Comparison of ENCODE assay signal across 8 cellular contexts in the genomic region with DNA sequence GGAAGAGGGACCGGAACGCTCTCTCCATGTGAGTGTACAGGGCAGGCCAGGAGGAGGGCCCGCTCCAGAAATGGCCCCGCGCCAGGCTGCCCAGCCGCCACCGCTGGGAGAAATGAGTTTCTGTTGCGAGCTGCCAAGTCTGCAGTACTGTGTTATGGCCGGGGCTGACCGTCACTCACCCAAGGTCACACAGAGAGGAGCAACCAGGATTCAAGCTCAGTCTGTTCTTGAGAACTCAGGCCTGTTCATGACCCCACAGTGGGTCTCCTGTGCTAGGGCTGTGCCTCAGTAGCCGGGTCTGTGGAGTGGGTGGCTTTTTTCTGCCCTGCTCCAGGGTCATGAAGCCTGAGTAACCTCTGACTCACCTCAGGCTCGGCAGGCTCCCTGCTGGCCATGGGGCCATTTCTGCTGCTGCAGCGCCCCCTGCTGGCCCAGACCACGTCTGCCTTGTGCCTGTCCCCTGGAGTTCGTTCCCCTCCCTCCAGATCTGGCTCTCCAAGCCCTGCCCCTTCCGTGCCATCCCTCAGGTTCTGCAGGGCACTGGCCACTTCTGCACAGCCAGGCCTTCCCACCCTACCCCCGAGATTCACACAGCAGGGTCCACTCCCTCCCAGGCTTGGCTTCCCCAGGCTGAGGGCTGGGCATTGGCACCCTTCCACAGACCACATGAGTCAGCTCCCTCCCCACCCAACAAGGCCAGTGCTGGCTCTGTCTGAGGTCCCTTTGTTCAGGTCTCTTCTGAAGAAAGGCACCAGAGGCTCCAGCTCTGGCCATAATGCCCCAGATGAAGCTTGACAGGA. TPM values are rescaled to one million over a fixed set of nuclear protein-coding genes. Genes with fewer than 3 reads are reported as not detected.
A peak's percentile ranks its signal among the peaks of the same experiment; 100 is the strongest.
DNase-seq lines count a peak whose midpoint lies in the region; ATAC-seq, FAIRE-seq and TF ChIP-seq lines count a peak whose summit lies in the region.

No MANE protein-coding gene starts in this region.

- H3K9me3 ChIP-seq in lower lobe of right lung = no peaks in the 10 kb centered on the region

- H3K4me3 ChIP-seq in lower lobe of right lung = peak overlapping the region; percentile 0

- peak; percentile 80 for FAIRE-seq in H54 (lab: Jason Lieb, UNC)

- H3K27me3 Mint-ChIP-seq in CD14-positive monocyte (ENCODE audit: low read depth in 3 of 3) = peaks cover 18 to 31% (median 30%) of the 10 kb centered on the region in 3 donors

- peaks cover 0 to 5% of the 10 kb centered on the region in 2 donors for H3K36me3 Mint-ChIP-seq in CD14-positive monocyte

- H3K27me3 ChIP-seq in lower lobe of right lung (ENCODE audit: low read depth) = peaks cover 6% of the 10 kb centered on the region

- ATAC-seq in lower lobe of right lung (peak; percentile 96 to 97), GM18907 (IDR thresholded peaks at IDR 0.05; ENCODE audit: unreplicated experiment) (no peak)

- DNase-seq in CD14-positive monocyte (ENCODE audit: low spot score) = peak; percentile 92
- DNase-seq in H54 (ENCODE audit: insufficient read length, low spot score) = peak; percentile 98
- peak; percentile 51 to 89 for DNase-seq in NCI-H526 (lab: John Stamatoyannopoulos, UW)
- DNase-seq in activated CD4-positive, alpha-beta T cell treated with anti-CD3 and anti-CD28 coated beads, Interleukin-2, amount 50 U/mL, for 4 hours = peak; percentile 57
- DNase-seq in ecto neural progenitor cell (ENCODE audit: low spot score) = peak; percentile 94
- peak; percentile 93 for DNase-seq in lower lobe of right lung
- DNase-seq in stimulated activated CD4-positive, alpha-beta T cell treated with anti-CD3 and anti-CD28 coated beads, TNF-alpha, amount 100 ng/mL, for 24 hours (ENCODE audit: low read depth in 3 of 3) = peak; percentile 27 to 82 (median 45)

- peak overlapping the region in 1 of 2 donors; percentile 47 for H3K4me3 Mint-ChIP-seq in CD14-positive monocyte

- peak; percentile 97 for TF ChIP-seq CTCF in CD14-positive monocyte (IDR thresholded peaks at IDR 0.05)
- peak; percentile 96 for TF ChIP-seq CTCF in lower lobe of right lung (IDR thresholded peaks at IDR 0.05)

- H3K9me3 Mint-ChIP-seq in CD14-positive monocyte = peaks cover 0 to 2% (median 0%) of the 10 kb centered on the region in 7 donors

- H3K4me1 ChIP-seq in lower lobe of right lung = peaks cover 20% of the 10 kb centered on the region

- TF ChIP-seq POLR2A in H54 (IDR thresholded peaks at IDR 0.05; ENCODE audit: low read depth, low read length) = no peak

- H3K27ac Mint-ChIP-seq in CD14-positive monocyte = peak overlapping the region in 4 of 7 donors; percentile 25 to 62 (median 46)

- H3K27ac ChIP-seq in lower lobe of right lung = peak overlapping the region; percentile 7

- intact Hi-C loops in CD14-positive monocyte (cut with micrococcal nuclease) (loop anchor here (1.0 to 2.0 kb wide), 2 partner anchors 164 to 166 kb away; no protein-coding TSS in a partner anchor), lower lobe of right lung (cut with DNase I) (no loop called here)

- H3K4me1 Mint-ChIP-seq in CD14-positive monocyte = peaks cover 45% of the 10 kb centered on the region

- H3K36me3 ChIP-seq in lower lobe of right lung = no peaks in the 10 kb centered on the region

RNA-seq across cellular contexts. Expression of a gene that starts 51.8 kb away (rescaled TPM):
- not detected for polyA plus RNA-seq in CD14-positive monocyte
- total RNA-seq in lower lobe of right lung = 2.1 TPM

Comparison
In these comparisons a context has a peak if more than half of its experiments do, and no peak if none do; other contexts are left out.
1. DNase-seq: peak in every context shown above with its lines; median percentile 98 in H54; 94 in ecto neural progenitor cell; 93 in lower lobe of right lung; 92 in CD14-positive monocyte; 70 in NCI-H526; 57 in activated CD4-positive, alpha-beta T cell treated with anti-CD3 and anti-CD28 coated beads, Interleukin-2, amount 50 U/mL, for 4 hours; 45 in stimulated activated CD4-positive, alpha-beta T cell treated with anti-CD3 and anti-CD28 coated beads, TNF-alpha, amount 100 ng/mL, for 24 hours.